In the genomic region with DNA sequence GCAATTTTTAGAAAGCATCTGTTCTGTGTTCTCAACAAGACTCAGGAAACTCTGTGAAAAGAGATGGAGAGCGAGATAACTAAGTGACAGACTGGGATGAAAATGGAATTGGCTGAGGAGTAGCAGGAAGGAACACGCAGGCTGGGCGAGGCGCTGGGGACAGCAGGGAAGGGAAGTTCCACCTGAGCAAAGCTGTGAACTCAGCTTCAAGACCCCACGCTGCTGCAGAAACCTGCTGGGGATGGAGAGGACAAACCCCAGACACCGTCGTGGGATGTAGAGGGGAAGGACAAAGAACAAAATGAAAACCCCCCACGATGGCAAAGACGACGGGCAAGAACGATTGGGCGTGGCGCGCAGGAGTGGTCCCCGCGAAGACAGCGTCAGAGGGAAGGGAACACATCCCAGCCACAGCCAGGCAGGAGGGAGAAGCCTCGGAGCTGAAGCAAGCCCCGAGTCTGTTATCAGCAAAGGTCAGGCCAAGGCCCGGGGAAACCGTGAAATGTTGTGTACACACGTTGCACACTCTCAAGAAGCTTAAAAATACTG, we compare ENCODE assay signal across 12 cellular contexts.
"Had no signal": no experiment of that assay in that cellular context is flagged by ENCODE, and none has a peak within 500 bp of the region (broad histone marks: within the 10 kb centered on the region; RNA-seq: fewer than 3 reads in every experiment).

No MANE protein-coding gene starts in this region.

- H3K4me1 ChIP-seq: esophagus squamous epithelium had no signal

- ATAC-seq: activated T-cell treated with anti-CD3 and anti-CD28 coated beads, Interleukin-2, amount 50 U/mL, for 72 hours; T-cell had no signal

- H3K9me3 ChIP-seq: esophagus squamous epithelium, ovary had no signal

- DNase-seq: activated CD4-positive, alpha-beta T cell treated with anti-CD3 and anti-CD28 coated beads, Interleukin-2, amount 10 ng/mL, durations not matched to agents 24 days and 14 days; activated gamma-delta T cell treated with Interleukin-2 at 50 U/mL for 16 hours; activated naive CD8-positive, alpha-beta T cell treated with anti-CD3 and anti-CD28 coated beads for 36 hours; activated T-cell treated with anti-CD3 and anti-CD28 coated beads, Interleukin-2, amount 50 U/mL, for 72 hours; esophagus squamous epithelium; foreskin fibroblast; stimulated activated CD4-positive, alpha-beta T cell treated with anti-CD3 and anti-CD28 coated beads, Interleukin-15, amount 100 ng/mL, for 24 hours; T-cell; T1000; trophoblast cell had no signal

- H3K4me3 ChIP-seq: esophagus squamous epithelium, ovary had no signal

- H3K36me3 ChIP-seq: esophagus squamous epithelium, ovary had no signal

- H3K27ac ChIP-seq: esophagus squamous epithelium, ovary, VCaP had no signal

- H3K27me3 ChIP-seq: ovary had no signal
